Comparison of ENCODE assay signal across 4 cellular contexts in genomic region chr7:118240320-118240719, GRCh38. TPM values are rescaled to one million over a fixed set of nuclear protein-coding genes. Genes with fewer than 3 reads are reported as not detected.
"Had no signal": no experiment of that assay in that cellular context is flagged by ENCODE, and none has a peak within 500 bp of the region (broad histone marks: within the 10 kb centered on the region; RNA-seq: fewer than 3 reads in every experiment).

No MANE protein-coding gene starts in this region.

RNA-seq across cellular contexts. Expression of gene ANKRD7, which starts 15.8 kb away (rescaled TPM):
- total RNA-seq: GM23248, H1, H7, H9 had no signal
- polyA plus RNA-seq: H1 had no signal
